Comparison of ENCODE assay signal across 8 cellular contexts in the genomic region with DNA sequence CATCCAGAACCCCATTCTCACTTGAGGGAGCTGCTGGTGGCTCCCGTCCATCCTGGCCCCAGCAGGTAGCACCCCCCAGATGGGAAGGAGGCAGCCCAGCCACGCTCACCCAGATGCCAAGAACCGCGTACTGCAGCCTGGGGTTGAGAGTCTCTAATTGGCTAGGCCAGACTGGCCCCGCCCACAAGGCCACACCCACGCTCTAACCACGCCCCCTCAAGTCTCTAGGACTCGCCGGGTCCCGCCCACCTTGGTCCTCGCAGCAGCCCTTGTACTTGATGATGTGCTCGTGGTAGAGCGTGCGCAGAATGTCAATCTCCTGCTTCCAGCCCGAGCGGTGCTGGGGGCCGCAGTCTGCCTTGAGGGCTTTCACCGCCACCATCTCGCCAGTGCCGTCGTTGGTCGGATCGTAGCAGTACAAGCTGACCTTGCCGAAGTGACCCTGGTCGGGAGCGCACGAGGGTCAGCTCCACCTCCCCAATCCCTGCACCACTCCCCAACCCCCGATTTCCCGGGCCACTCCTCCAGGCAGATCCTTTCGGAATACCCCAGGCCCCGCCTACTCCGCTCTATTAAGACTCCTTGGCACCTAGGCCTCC. TPM values are rescaled to one million over a fixed set of nuclear protein-coding genes. Genes with fewer than 3 reads are reported as not detected.
DNase-seq lines count a peak whose midpoint lies in the region; ATAC-seq and TF ChIP-seq lines count a peak whose summit lies in the region.

No MANE protein-coding gene starts in this region.

- H3K36me3 ChIP-seq in upper lobe of right lung (peaks cover 69% of the 10 kb centered on the region), ascending aorta (peaks cover 44 to 63% of the 10 kb centered on the region in 2 donors)

- no peak for TF ChIP-seq CTCF in upper lobe of right lung (IDR thresholded peaks at IDR 0.05)
- no peak for TF ChIP-seq CTCF in ascending aorta (IDR thresholded peaks at IDR 0.05)

- H3K27ac ChIP-seq in upper lobe of right lung (no peak overlapping the region), ascending aorta (no peak overlapping the region)

- H3K36me3 Mint-ChIP-seq in activated naive CD8-positive, alpha-beta T cell treated with anti-CD3 and anti-CD28 coated beads for 36 hours = peaks cover 22% of the 10 kb centered on the region

- no peak overlapping the region for H3K4me3 ChIP-seq in upper lobe of right lung
- H3K4me3 ChIP-seq in ascending aorta = no peak overlapping the region

- H3K27ac Mint-ChIP-seq in activated naive CD8-positive, alpha-beta T cell treated with anti-CD3 and anti-CD28 coated beads for 36 hours = no peak overlapping the region

- H3K27me3 Mint-ChIP-seq in activated naive CD8-positive, alpha-beta T cell treated with anti-CD3 and anti-CD28 coated beads for 36 hours = no peaks in the 10 kb centered on the region

- H3K27me3 ChIP-seq in upper lobe of right lung (no peaks in the 10 kb centered on the region), ascending aorta (no peaks in the 10 kb centered on the region)

- H3K4me1 Mint-ChIP-seq in activated naive CD8-positive, alpha-beta T cell treated with anti-CD3 and anti-CD28 coated beads for 36 hours = no peaks in the 10 kb centered on the region

- intact Hi-C loops in upper lobe of right lung (cut with DNase I) (no loop called here), ascending aorta (cut with DNase I) (no loop called here)

- no peak overlapping the region for H3K4me3 Mint-ChIP-seq in activated naive CD8-positive, alpha-beta T cell treated with anti-CD3 and anti-CD28 coated beads for 36 hours

- no peaks in the 10 kb centered on the region for H3K9me3 Mint-ChIP-seq in activated naive CD8-positive, alpha-beta T cell treated with anti-CD3 and anti-CD28 coated beads for 36 hours

- ATAC-seq in upper lobe of right lung = peak; percentile 47

- H3K9me3 ChIP-seq in upper lobe of right lung (no peaks in the 10 kb centered on the region), ascending aorta (no peaks in the 10 kb centered on the region)

- H3K4me1 ChIP-seq in upper lobe of right lung (no peaks in the 10 kb centered on the region), ascending aorta (no peaks in the 10 kb centered on the region)

- peak; percentile 75 for DNase-seq in activated effector memory CD4-positive, alpha-beta T cell treated with anti-CD3 and anti-CD28 coated beads, Interleukin-2, amount 50 U/mL, for 16 hours
- no peak for DNase-seq in activated effector memory CD4-positive, alpha-beta T cell treated with Interleukin-2 at 50 U/mL for 16 hours
- DNase-seq in activated naive CD8-positive, alpha-beta T cell treated with anti-CD3 and anti-CD28 coated beads for 36 hours = peak; percentile 63
- DNase-seq in islet precursor cell (peak; percentile 96), upper lobe of right lung (no peak), ascending aorta (ENCODE audit: low spot score in 2 of 2) (no peak), NCI-H345 (lab: John Stamatoyannopoulos, UW) (no peak), RPMI8226 (no peak)

RNA-seq across cellular contexts. Expression of gene ICAM3, which starts 14.5 kb away (rescaled TPM):
- 10 to 100 TPM; 76.3 to 79.6 TPM for total RNA-seq in activated naive CD8-positive, alpha-beta T cell treated with anti-CD3 and anti-CD28 coated beads for 36 hours
- total RNA-seq in upper lobe of right lung (23.8 TPM), ascending aorta (0.11 TPM)

RNA-seq across cellular contexts. Expression of gene RAVER1, which starts 20.6 kb away (rescaled TPM):
- 100 to 1,000 TPM; 103 to 107 TPM for total RNA-seq in activated naive CD8-positive, alpha-beta T cell treated with anti-CD3 and anti-CD28 coated beads for 36 hours
- total RNA-seq in upper lobe of right lung = 25.4 TPM
- total RNA-seq in ascending aorta = 51.8 TPM

RNA-seq across cellular contexts. Expression of gene TYK2, which starts 26.5 kb away (rescaled TPM):
- total RNA-seq in activated naive CD8-positive, alpha-beta T cell treated with anti-CD3 and anti-CD28 coated beads for 36 hours = 100 to 1,000 TPM; 153 to 155 TPM
- total RNA-seq in upper lobe of right lung (140 TPM), ascending aorta (80.7 TPM)

RNA-seq across cellular contexts. Expression of gene FDX2, which starts 38.1 kb away (rescaled TPM):
- 10 to 100 TPM; 18.3 to 19.6 TPM for total RNA-seq in activated naive CD8-positive, alpha-beta T cell treated with anti-CD3 and anti-CD28 coated beads for 36 hours
- 19.2 TPM for total RNA-seq in upper lobe of right lung
- total RNA-seq in ascending aorta = 16.8 TPM

RNA-seq across cellular contexts. Expression of gene ZGLP1, which starts 44.3 kb away (rescaled TPM):
- 1 to 10 TPM; 3.4 to 4.0 TPM for total RNA-seq in activated naive CD8-positive, alpha-beta T cell treated with anti-CD3 and anti-CD28 coated beads for 36 hours
- total RNA-seq in upper lobe of right lung = 3.8 TPM
- not detected for total RNA-seq in ascending aorta

Comparison
In these comparisons a context has a peak if more than half of its experiments do, and no peak if none do; other contexts are left out.
1. DNase-seq: peak in activated effector memory CD4-positive, alpha-beta T cell treated with anti-CD3 and anti-CD28 coated beads, Interleukin-2, amount 50 U/mL, for 16 hours (single experiment), activated naive CD8-positive, alpha-beta T cell treated with anti-CD3 and anti-CD28 coated beads for 36 hours (single experiment) and islet precursor cell (single experiment); none in activated effector memory CD4-positive, alpha-beta T cell treated with Interleukin-2 at 50 U/mL for 16 hours (single experiment), upper lobe of right lung (single experiment), ascending aorta (0 of 2), NCI-H345 (single experiment) and RPMI8226 (single experiment).
2. RNA of gene ICAM3, which starts 14.5 kb away (total RNA-seq): 76.3 to 79.6 TPM in activated naive CD8-positive, alpha-beta T cell treated with anti-CD3 and anti-CD28 coated beads for 36 hours and 23.8 TPM in upper lobe of right lung (single experiment); 0.11 TPM in ascending aorta (single experiment); every median in the first group is over 10 times any median in the second.